34 cellular contexts compared by ENCODE assay signal in the genomic region with DNA sequence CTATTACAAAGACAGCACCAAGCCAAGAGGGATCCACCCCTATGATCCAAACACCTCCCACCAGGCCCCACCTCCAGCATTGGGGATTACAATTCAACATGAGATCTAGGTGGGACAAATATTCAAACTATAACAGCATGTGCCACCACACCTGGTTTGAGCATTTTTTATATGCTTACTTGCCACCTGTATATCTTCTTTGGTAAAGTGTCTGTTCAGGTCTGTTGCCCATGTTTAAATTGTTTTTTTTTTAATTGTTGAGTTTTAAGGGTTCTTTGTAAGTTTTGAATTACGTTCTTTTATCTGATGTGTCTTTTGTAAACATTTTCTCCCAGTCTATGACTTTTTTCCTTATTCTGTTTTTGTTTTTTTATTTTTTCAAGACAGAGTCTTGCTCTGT.
"Had no signal": no experiment of that assay in that cellular context is flagged by ENCODE, and none has a peak within 500 bp of the region (broad histone marks: within the 10 kb centered on the region; RNA-seq: fewer than 3 reads in every experiment).

No MANE protein-coding gene starts in this region.

- H3K9ac ChIP-seq: KMS-11 had no signal

- H3K27ac ChIP-seq: KMS-11 had no signal

- H3K36me3 ChIP-seq: MG63 had no signal

- DNase-seq: Karpas-422, Kasumi-1, KG1, MG63, MM.1S, MV-4-11, NCI-H1048, NCI-H1092, NCI-H1092 treated with DMSO at 0.1 percent for 48 hours, NCI-H1105, NCI-H1105 treated with DMSO at 0.1 percent for 48 hours, NCI-H1417, NCI-H1417 treated with DMSO at 0.1 percent for 48 hours, NCI-H1436, NCI-H1436 treated with DMSO at 0.1 percent for 48 hours, NCI-H146, NCI-H1694, NCI-H1694 treated with DMSO at 0.1 percent for 48 hours, NCI-H187, NCI-H187 treated with DMSO at 0.1 percent for 48 hours, NCI-H1930, NCI-H2029, NCI-H2029 treated with DMSO at 0.1 percent for 48 hours, NCI-H2081, NCI-H2081 treated with DMSO at 0.1 percent for 48 hours, NCI-H2107, NCI-H2171, NCI-H2171 treated with DMSO at 0.1 percent for 48 hours, NCI-H2227 treated with DMSO at 0.1 percent for 48 hours, NCI-H226, NCI-H345, NCI-H446, NCI-H446 treated with DMSO at 0.1 percent for 48 hours had no signal

- H3K4me3 ChIP-seq: MG63 had no signal

- H3K27me3 ChIP-seq: MG63 had no signal
